21 cellular contexts compared by ENCODE assay signal in the genomic region with DNA sequence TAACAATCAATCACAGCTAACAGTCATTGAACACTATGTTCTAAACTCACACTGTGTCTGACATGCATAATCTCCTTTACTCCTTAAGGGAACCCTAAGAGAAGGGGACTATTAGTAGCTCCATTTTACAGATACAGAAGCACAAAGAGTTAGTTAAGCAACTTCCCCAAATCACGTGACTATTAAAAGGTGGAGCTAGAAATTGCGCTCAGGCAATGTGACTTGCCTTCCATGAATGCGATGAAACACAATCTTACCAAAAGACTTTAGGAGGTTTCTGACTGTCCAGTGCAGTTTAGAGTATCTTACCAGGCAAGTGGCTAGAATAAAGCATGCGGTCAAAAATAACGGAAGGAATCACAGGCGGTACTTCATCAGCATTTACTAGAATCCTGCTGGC.
"Had no signal": no experiment of that assay in that cellular context is flagged by ENCODE, and none has a peak within 500 bp of the region (broad histone marks: within the 10 kb centered on the region; RNA-seq: fewer than 3 reads in every experiment).

No MANE protein-coding gene starts in this region.

- FAIRE-seq: astrocyte had no signal

- DNase-seq: activated CD4-positive, alpha-beta T cell treated with anti-CD3 and anti-CD28 coated beads, Interleukin-2, amount 50 U/mL, for 1 hour; activated CD4-positive, CD25-positive, alpha-beta regulatory T cell treated with anti-CD3 and anti-CD28 coated beads, Interleukin-2, amount 50 U/mL, for 72 hours; activated effector memory CD4-positive, alpha-beta T cell treated with anti-CD3 and anti-CD28 coated beads, Interleukin-2, amount 50 U/mL, for 16 hours; activated naive CD4-positive, alpha-beta T cell treated with anti-CD3 and anti-CD28 coated beads, Interleukin-2, amount 50 U/mL, for 16 hours; activated T-cell treated with anti-CD3 and anti-CD28 coated beads, Interleukin-2, amount 50 U/mL, for 72 hours; effector CD8-positive, alpha-beta T cell; hippocampal formation; islet precursor cell; mammary epithelial cell; midbrain; nucleus accumbens; stimulated activated CD4-positive, alpha-beta T cell treated with anti-CD3 and anti-CD28 coated beads, Interleukin-12 subunit alpha, Interleukin-12 subunit beta, amount 100 ng/mL, for 4 hours; stimulated activated CD4-positive, alpha-beta T cell treated with anti-CD3 and anti-CD28 coated beads, Interleukin-1b, Interleukin-23, amount 100 ng/mL, for 48 hours; stimulated activated CD8-positive, alpha-beta memory T cell treated with anti-CD3 and anti-CD28 coated beads, Interleukin-4, amount 100 ng/mL, for 48 hours; stimulated activated naive CD4-positive, alpha-beta T cell had no signal

- H3K36me3 ChIP-seq: breast epithelium, esophagus muscularis mucosa had no signal

- H3K27ac Mint-ChIP-seq: activated T-cell treated with anti-CD3 and anti-CD28 coated beads, Interleukin-2, amount 50 U/mL, for 72 hours; T-helper 2 cell treated with Interferon-gamma antibody and Interleukin-4, amounts not matched to agents 5 μg/mL and 100 μg/mL, for 36 hours had no signal

- H3K9me3 ChIP-seq: breast epithelium, esophagus muscularis mucosa had no signal

- ATAC-seq: activated T-cell treated with anti-CD3 and anti-CD28 coated beads, Interleukin-2, amount 50 U/mL, for 72 hours; left lobe of liver had no signal

- H3K4me3 Mint-ChIP-seq: activated T-cell treated with anti-CD3 and anti-CD28 coated beads, Interleukin-2, amount 50 U/mL, for 72 hours; T-helper 2 cell treated with Interferon-gamma antibody and Interleukin-4, amounts not matched to agents 5 μg/mL and 100 μg/mL, for 36 hours had no signal

- H3K27me3 ChIP-seq: breast epithelium, esophagus muscularis mucosa had no signal

- H3K4me3 ChIP-seq: esophagus muscularis mucosa had no signal

- H3K9me3 Mint-ChIP-seq: activated T-cell treated with anti-CD3 and anti-CD28 coated beads, Interleukin-2, amount 50 U/mL, for 72 hours; nephron; T-helper 2 cell treated with Interferon-gamma antibody and Interleukin-4, amounts not matched to agents 5 μg/mL and 100 μg/mL, for 36 hours had no signal
